In the genomic region with DNA sequence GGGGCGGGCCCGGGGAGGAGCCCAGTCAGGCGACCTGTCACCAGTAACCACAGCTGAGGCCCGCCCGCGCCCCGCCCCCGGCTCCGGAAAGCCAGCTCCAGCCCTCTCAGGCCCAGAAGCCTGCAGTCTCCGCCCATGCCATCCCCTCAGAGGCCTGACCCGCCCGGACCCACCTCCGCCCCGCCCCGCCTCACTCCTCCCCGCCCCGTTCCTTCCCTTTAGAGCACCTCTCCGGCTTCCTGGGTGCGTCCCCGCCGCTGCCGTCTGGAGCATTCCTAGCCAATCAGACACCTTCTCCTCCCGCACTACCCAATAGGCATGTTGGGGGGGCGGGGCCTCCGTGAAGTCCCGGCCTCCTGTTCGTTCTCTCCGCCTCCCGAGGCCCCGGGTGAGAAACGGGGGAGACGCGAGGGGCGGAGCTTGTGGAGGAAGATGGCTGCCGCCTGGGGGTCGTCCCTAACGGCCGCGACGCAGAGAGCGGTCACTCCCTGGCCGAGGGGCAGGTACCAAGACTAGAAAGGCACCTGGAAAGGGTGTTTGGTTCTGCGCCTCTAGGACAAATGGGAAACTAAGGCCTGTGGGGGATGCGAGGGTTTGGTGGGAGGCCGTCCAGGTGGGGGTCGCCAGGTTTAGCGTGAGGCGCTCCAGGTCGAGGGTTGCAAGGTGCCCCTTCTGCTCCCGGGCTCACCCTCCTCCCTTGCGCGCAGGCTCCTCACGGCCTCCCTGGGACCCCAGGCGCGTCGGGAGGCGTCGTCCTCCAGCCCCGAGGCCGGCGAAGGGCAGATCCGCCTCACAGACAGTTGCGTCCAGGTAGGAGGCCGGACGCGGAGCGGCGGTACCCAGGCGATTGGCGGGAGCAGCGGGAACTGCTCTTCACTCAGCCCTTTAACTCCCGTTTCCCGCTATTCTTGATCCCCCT, we compare ENCODE assay signal across 8 cellular contexts. TPM values are rescaled to one million over a fixed set of nuclear protein-coding genes. Genes with fewer than 3 reads are reported as not detected.
DNase-seq lines count a peak whose midpoint lies in the region; ATAC-seq and TF ChIP-seq lines count a peak whose summit lies in the region.

A gene with protein sequence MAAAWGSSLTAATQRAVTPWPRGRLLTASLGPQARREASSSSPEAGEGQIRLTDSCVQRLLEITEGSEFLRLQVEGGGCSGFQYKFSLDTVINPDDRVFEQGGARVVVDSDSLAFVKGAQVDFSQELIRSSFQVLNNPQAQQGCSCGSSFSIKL (plus strand): TSS at position 423 of the 919 bp plus-strand sequence. CDS start 10 bp downstream, at position 433.

- H3K27me3 ChIP-seq in BJ (ENCODE audit: control insufficient read depth, insufficient read depth, low read length), result no peaks in the 10 kb centered on the region

- CTCF ChIA-PET in BJ (lab: Yijun Ruan, JAX), result interaction anchor here (0.6 to 1.6 kb wide), 7 partner anchors 8 to 130 kb away, joined by 3 to 7 read pairs (median 6); a partner anchor contains a TSS

- POLR2A ChIA-PET in BJ (lab: Charles Lee), result interaction anchor here (0.6 kb wide), 1 partner anchor 140 kb away, joined by 4 read pairs; no protein-coding TSS in a partner anchor

- peak; percentile 97 for DNase-seq in BJ (ENCODE audit: low read depth)
- peak; percentile 99 for DNase-seq in NCI-H526 treated with DMSO at 0.1 percent for 48 hours (lab: John Stamatoyannopoulos, UW)
- DNase-seq in activated CD4-positive, alpha-beta T cell treated with anti-CD3 and anti-CD28 coated beads, Interleukin-2, amount 10 ng/mL, durations not matched to agents 24 days and 14 days, result peak; percentile 100
- DNase-seq in coronary artery (ENCODE audit: low spot score), result peak; percentile 100
- peak; percentile 100 for DNase-seq in left kidney (ENCODE audit: low read depth, low spot score)
- peak; percentile 100 for DNase-seq in stimulated activated CD4-positive, alpha-beta T cell treated with anti-CD3 and anti-CD28 coated beads, Interleukin-2, amount 100 ng/mL, for 24 hours

- intact Hi-C loops in activated CD4-positive, alpha-beta T cell treated with anti-CD3 and anti-CD28 coated beads, Interleukin-2, amount 10 ng/mL, durations not matched to agents 24 days and 14 days (cut with micrococcal nuclease), result loop anchor here (1.0 to 5.0 kb wide), 3 partner anchors 119 to 191 kb away; a partner anchor contains a TSS

- peak within 1 kb of the TSS; percentile 93 for H3K27ac Mint-ChIP-seq in activated CD4-positive, alpha-beta T cell treated with anti-CD3 and anti-CD28 coated beads, Interleukin-2, amount 10 ng/mL, durations not matched to agents 24 days and 14 days

- peaks cover 3% of the 10 kb centered on the region for H3K27me3 Mint-ChIP-seq in activated CD4-positive, alpha-beta T cell treated with anti-CD3 and anti-CD28 coated beads, Interleukin-2, amount 10 ng/mL, durations not matched to agents 24 days and 14 days

- TF ChIP-seq CTCF in BJ (IDR thresholded peaks at IDR 0.05; ENCODE audit: insufficient read depth, low read depth, low read length), result no peak
- TF ChIP-seq CTCF in coronary artery (IDR thresholded peaks at IDR 0.05), result no peak

- no peak within 1 kb of the TSS for H3K4me3 Mint-ChIP-seq in activated CD4-positive, alpha-beta T cell treated with anti-CD3 and anti-CD28 coated beads, Interleukin-2, amount 10 ng/mL, durations not matched to agents 24 days and 14 days

- H3K4me3 ChIP-seq in BJ (ENCODE audit: low read depth, low read length) (peak within 1 kb of the TSS; percentile 99), coronary artery (peak within 1 kb of the TSS; percentile 78)

- peaks cover 7% of the 10 kb centered on the region for H3K36me3 Mint-ChIP-seq in activated CD4-positive, alpha-beta T cell treated with anti-CD3 and anti-CD28 coated beads, Interleukin-2, amount 10 ng/mL, durations not matched to agents 24 days and 14 days (ENCODE audit: low read depth)

- H3K9me3 Mint-ChIP-seq in activated CD4-positive, alpha-beta T cell treated with anti-CD3 and anti-CD28 coated beads, Interleukin-2, amount 10 ng/mL, durations not matched to agents 24 days and 14 days, result no peaks in the 10 kb centered on the region

- H3K36me3 ChIP-seq in BJ (ENCODE audit: control insufficient read depth, insufficient read depth, low read length), result no peaks in the 10 kb centered on the region

- H3K27ac ChIP-seq in coronary artery, result peak within 1 kb of the TSS; percentile 96 to 98

- H3K4me1 Mint-ChIP-seq in activated CD4-positive, alpha-beta T cell treated with anti-CD3 and anti-CD28 coated beads, Interleukin-2, amount 10 ng/mL, durations not matched to agents 24 days and 14 days, result peaks cover 24% of the 10 kb centered on the region

- ATAC-seq in GM19324 (IDR thresholded peaks at IDR 0.05; ENCODE audit: low FRiP score, unreplicated experiment) (peak; percentile 91), HG03469 (IDR thresholded peaks at IDR 0.05; ENCODE audit: unreplicated experiment) (peak; percentile 68)

RNA-seq across cellular contexts. Expression of the gene that starts here (rescaled TPM):
- polyA plus RNA-seq in BJ (2011; rRNA removed), result 13.0 and 25.6 TPM in 2 replicates
- 1.4 and 1.7 TPM in 2 replicates for polyA minus RNA-seq in BJ (2011; rRNA and poly(A)+ RNA removed)
- total RNA-seq in activated CD4-positive, alpha-beta T cell treated with anti-CD3 and anti-CD28 coated beads, Interleukin-2, amount 10 ng/mL, durations not matched to agents 24 days and 14 days, result 20.0 and 20.8 TPM in 2 replicates

Comparison
In these comparisons a context has a peak if more than half of its experiments do, and no peak if none do; other contexts are left out.
1. Peak in every context shown above with its lines: DNase-seq, ATAC-seq, H3K4me3 ChIP-seq and H3K27ac ChIP-seq.